ENCODE assay signal across 1 cellular context in genomic region chr2:13522917-13523821, GRCh38.
TF ChIP-seq lines count a peak whose summit lies in the region.

No MANE protein-coding gene starts in this region.

TF ChIP-seq in GM12878, 131 proteins besides CTCF, POLR2A, EP300 and RAD21 (continued from another document):
- TF ChIP-seq ATF7 (IDR thresholded peaks at IDR 0.05; ENCODE audit: low read depth) (peak; percentile 60), BACH1 (IDR thresholded peaks at IDR 0.05; ENCODE audit: borderline replicate concordance) (no peak), POU2F2 (IDR thresholded peaks at IDR 0.05; ENCODE audit: borderline replicate concordance, low read depth, low read length) (peak; percentile 57; the same call in 1 of the 3 replicates), BRCA1 (IDR thresholded peaks at IDR 0.05; ENCODE audit: low read depth, low read length) (no peak), CREB1 (IDR thresholded peaks at IDR 0.05; ENCODE audit: low read depth) (peak; percentile 47; the same call in 1 of the 2 replicates), CREM (IDR thresholded peaks at IDR 0.05; ENCODE audit: low read depth) (peak; percentile 59), SIX5 (IDR thresholded peaks at IDR 0.05; ENCODE audit: low read depth, low read length, severe bottlenecking) (no peak), SKIL (IDR thresholded peaks at IDR 0.05; ENCODE audit: low read depth, poor library complexity, severe bottlenecking) (peak; percentile 16), MTA2 (IDR thresholded peaks at IDR 0.05; ENCODE audit: low read depth) (peak; percentile 48), YY1 (IDR thresholded peaks at IDR 0.05; ENCODE audit: low read depth, low read length) (no peak), SP1 (IDR thresholded peaks at IDR 0.05; ENCODE audit: low read depth, low read length) (peak; percentile 20), KLF5 (IDR thresholded peaks at IDR 0.05; ENCODE audit: partially characterized antibody) (peak; percentile 40)
